In genomic region chr19:8138201-8138600, GRCh38 we compare ENCODE assay signal across 1 cellular context.
TF ChIP-seq lines count a peak whose summit lies in the region.

No MANE protein-coding gene starts in this region.

TF ChIP-seq in SK-N-SH, 30 proteins besides CTCF, POLR2A, EP300 and RAD21 (continued from another document):
- TF ChIP-seq, protein P1, sequence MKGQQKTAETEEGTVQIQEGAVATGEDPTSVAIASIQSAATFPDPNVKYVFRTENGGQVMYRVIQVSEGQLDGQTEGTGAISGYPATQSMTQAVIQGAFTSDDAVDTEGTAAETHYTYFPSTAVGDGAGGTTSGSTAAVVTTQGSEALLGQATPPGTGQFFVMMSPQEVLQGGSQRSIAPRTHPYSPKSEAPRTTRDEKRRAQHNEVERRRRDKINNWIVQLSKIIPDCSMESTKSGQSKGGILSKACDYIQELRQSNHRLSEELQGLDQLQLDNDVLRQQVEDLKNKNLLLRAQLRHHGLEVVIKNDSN (IDR thresholded peaks at IDR 0.05; ENCODE audit: borderline replicate concordance, low read depth): no peak
